Comparison of ENCODE assay signal across 18 cellular contexts in the genomic region with DNA sequence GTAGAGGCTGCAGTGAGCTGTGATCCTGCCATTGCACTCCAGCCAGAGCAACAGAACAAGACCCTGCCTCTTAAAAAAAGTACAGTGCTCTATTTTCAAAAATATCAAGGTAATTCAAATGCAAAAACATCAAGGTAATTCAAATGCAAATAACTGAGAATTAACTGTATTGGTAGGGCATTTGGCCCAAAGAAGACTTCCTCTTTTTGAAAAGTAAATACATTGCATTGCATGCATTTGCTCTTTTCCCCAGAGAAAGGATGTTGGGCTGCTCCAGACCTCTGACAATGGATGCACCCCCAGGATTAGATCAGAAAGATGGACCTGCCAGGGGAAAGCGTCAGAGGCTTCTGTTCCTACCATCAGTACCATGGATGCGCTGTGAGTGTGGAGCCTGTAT.
"Had no signal": no experiment of that assay in that cellular context is flagged by ENCODE, and none has a peak within 500 bp of the region (broad histone marks: within the 10 kb centered on the region; RNA-seq: fewer than 3 reads in every experiment).

No MANE protein-coding gene starts in this region.

- H3K4me3 Mint-ChIP-seq: activated naive CD8-positive, alpha-beta T cell treated with anti-CD3 and anti-CD28 coated beads, Interleukin-2, amount 10 ng/mL, durations not matched to agents 7 days and 5 days; activated T-cell treated with anti-CD3 and anti-CD28 coated beads, Interleukin-2, amount 50 U/mL, for 72 hours; nephron progenitor cell; T-helper 17 cell had no signal

- H3K27ac ChIP-seq: ascending aorta, foreskin keratinocyte, heart right ventricle, stomach had no signal

- H3K27me3 Mint-ChIP-seq: activated naive CD8-positive, alpha-beta T cell treated with anti-CD3 and anti-CD28 coated beads, Interleukin-2, amount 10 ng/mL, durations not matched to agents 7 days and 5 days had no signal

- H3K4me3 ChIP-seq: ascending aorta, heart right ventricle, stomach had no signal

- H3K9me3 Mint-ChIP-seq: activated naive CD8-positive, alpha-beta T cell treated with anti-CD3 and anti-CD28 coated beads, Interleukin-2, amount 10 ng/mL, durations not matched to agents 7 days and 5 days; activated T-cell treated with anti-CD3 and anti-CD28 coated beads, Interleukin-2, amount 50 U/mL, for 72 hours; nephron progenitor cell had no signal

- FAIRE-seq: islet of Langerhans, TTC549, urothelium cell line had no signal

- DNase-seq: activated CD4-positive, alpha-beta T cell treated with anti-CD3 and anti-CD28 coated beads for 1 hour; activated CD4-positive, alpha-beta T cell treated with anti-CD3 and anti-CD28 coated beads, Interleukin-2, amount 50 U/mL, for 48 hours; activated gamma-delta T cell treated with Interleukin-2 at 50 U/mL for 16 hours; activated naive CD8-positive, alpha-beta T cell treated with anti-CD3 and anti-CD28 coated beads, Interleukin-2, amount 10 ng/mL, durations not matched to agents 7 days and 5 days; activated T-cell treated with anti-CD3 and anti-CD28 coated beads, Interleukin-2, amount 50 U/mL, for 72 hours; foreskin keratinocyte; heart right ventricle; mammary epithelial cell; nephron progenitor cell; stimulated activated CD4-positive, alpha-beta T cell treated with anti-CD3 and anti-CD28 coated beads, Interleukin-12 subunit alpha, Interleukin-12 subunit beta, amount 100 ng/mL, for 4 hours; stimulated activated CD4-positive, alpha-beta T cell treated with anti-CD3 and anti-CD28 coated beads, Interleukin-2, amount 100 ng/mL, for 48 hours; stomach; T-helper 17 cell had no signal

- H3K9me3 ChIP-seq: ascending aorta, heart right ventricle, stomach had no signal

- H3K36me3 ChIP-seq: ascending aorta, heart right ventricle, stomach had no signal

- H3K27me3 ChIP-seq: ascending aorta, stomach had no signal

- H3K36me3 Mint-ChIP-seq: activated naive CD8-positive, alpha-beta T cell treated with anti-CD3 and anti-CD28 coated beads, Interleukin-2, amount 10 ng/mL, durations not matched to agents 7 days and 5 days had no signal

- H3K4me1 ChIP-seq: foreskin keratinocyte had no signal

- H3K27ac Mint-ChIP-seq: activated naive CD8-positive, alpha-beta T cell treated with anti-CD3 and anti-CD28 coated beads, Interleukin-2, amount 10 ng/mL, durations not matched to agents 7 days and 5 days; activated T-cell treated with anti-CD3 and anti-CD28 coated beads, Interleukin-2, amount 50 U/mL, for 72 hours; nephron progenitor cell; T-helper 17 cell had no signal

- ATAC-seq: activated T-cell treated with anti-CD3 and anti-CD28 coated beads, Interleukin-2, amount 50 U/mL, for 72 hours; foreskin keratinocyte; heart right ventricle; left lobe of liver; T-helper 17 cell had no signal
